Comparison of ENCODE assay signal across 1 cellular context in the genomic region with DNA sequence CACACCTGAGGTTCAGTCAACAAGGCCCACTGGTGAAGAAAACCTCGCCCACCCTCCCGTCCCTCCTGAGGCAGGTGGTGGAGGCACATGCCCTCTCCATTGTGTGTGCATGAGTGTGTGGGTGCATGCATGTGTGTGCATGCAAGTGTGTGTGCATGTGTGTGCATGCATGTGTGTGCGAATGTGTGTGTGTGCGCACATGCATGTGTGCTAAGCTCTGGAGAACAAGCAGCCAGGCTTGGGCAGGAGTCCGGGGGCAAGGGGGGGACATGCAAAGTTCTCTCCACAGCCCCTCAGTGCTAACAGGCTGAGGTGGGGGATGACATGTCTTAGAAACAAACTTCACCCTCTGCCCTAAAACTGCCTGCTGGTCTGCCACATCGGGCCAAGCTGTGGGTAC.
A peak's percentile ranks its signal among the peaks of the same experiment; 100 is the strongest.
TF ChIP-seq lines count a peak whose summit lies in the region.

No MANE protein-coding gene starts in this region.

TF ChIP-seq in GM12878, 131 proteins besides CTCF, POLR2A, EP300 and RAD21:
- TF ChIP-seq, protein P1, sequence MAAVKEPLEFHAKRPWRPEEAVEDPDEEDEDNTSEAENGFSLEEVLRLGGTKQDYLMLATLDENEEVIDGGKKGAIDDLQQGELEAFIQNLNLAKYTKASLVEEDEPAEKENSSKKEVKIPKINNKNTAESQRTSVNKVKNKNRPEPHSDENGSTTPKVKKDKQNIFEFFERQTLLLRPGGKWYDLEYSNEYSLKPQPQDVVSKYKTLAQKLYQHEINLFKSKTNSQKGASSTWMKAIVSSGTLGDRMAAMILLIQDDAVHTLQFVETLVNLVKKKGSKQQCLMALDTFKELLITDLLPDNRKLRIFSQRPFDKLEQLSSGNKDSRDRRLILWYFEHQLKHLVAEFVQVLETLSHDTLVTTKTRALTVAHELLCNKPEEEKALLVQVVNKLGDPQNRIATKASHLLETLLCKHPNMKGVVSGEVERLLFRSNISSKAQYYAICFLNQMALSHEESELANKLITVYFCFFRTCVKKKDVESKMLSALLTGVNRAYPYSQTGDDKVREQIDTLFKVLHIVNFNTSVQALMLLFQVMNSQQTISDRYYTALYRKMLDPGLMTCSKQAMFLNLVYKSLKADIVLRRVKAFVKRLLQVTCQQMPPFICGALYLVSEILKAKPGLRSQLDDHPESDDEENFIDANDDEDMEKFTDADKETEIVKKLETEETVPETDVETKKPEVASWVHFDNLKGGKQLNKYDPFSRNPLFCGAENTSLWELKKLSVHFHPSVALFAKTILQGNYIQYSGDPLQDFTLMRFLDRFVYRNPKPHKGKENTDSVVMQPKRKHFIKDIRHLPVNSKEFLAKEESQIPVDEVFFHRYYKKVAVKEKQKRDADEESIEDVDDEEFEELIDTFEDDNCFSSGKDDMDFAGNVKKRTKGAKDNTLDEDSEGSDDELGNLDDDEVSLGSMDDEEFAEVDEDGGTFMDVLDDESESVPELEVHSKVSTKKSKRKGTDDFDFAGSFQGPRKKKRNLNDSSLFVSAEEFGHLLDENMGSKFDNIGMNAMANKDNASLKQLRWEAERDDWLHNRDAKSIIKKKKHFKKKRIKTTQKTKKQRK (IDR thresholded peaks at IDR 0.05; ENCODE audit: low read depth, low read length) = no peak
- TF ChIP-seq, protein P2, sequence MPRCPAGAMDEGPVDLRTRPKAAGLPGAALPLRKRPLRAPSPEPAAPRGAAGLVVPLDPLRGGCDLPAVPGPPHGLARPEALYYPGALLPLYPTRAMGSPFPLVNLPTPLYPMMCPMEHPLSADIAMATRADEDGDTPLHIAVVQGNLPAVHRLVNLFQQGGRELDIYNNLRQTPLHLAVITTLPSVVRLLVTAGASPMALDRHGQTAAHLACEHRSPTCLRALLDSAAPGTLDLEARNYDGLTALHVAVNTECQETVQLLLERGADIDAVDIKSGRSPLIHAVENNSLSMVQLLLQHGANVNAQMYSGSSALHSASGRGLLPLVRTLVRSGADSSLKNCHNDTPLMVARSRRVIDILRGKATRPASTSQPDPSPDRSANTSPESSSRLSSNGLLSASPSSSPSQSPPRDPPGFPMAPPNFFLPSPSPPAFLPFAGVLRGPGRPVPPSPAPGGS (IDR thresholded peaks at IDR 0.05; ENCODE audit: borderline replicate concordance, insufficient read depth, low read depth, low read length, poor library complexity, severe bottlenecking) = peak; percentile 58
